In the genomic region with DNA sequence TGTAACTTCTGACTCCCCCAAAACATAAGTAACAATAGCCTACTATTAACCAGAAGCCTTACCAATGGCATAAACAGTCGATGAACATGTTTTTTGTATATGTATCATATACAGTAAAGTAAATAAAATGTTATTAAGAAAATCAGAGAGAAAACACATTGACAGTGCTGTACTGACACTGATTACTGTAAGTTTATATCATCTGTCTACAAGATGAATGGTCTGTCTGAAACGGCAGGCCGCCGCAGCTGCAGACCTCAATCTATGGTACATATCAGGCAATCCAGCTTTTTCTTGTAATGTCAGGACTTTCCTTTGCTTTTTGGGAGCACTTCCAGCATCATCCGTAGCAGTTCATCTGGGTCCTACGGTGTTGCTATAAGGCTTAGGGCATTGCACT, we compare ENCODE assay signal across 27 cellular contexts. TPM values are rescaled to one million over a fixed set of nuclear protein-coding genes. Genes with fewer than 3 reads are reported as not detected.
DNase-seq lines count a peak whose midpoint lies in the region; ATAC-seq, FAIRE-seq and TF ChIP-seq lines count a peak whose summit lies in the region.
"Had no signal": no experiment of that assay in that cellular context is flagged by ENCODE, and none has a peak within 500 bp of the region (broad histone marks: within the 10 kb centered on the region; RNA-seq: fewer than 3 reads in every experiment).

No MANE protein-coding gene starts in this region.

- H2AK5ac ChIP-seq in IMR-90 (ENCODE audit: low read depth, low read length): no peak overlapping the region

- H3K4ac ChIP-seq in IMR-90 (ENCODE audit: low read depth, low read length): no peak overlapping the region

- no peak overlapping the region for H4K5ac ChIP-seq in IMR-90 (ENCODE audit: low read depth, low read length)

- H3K9me1 ChIP-seq in IMR-90 (ENCODE audit: insufficient read depth, low read length): no peaks in the 10 kb centered on the region

- CTCF ChIA-PET in activated CD4-positive, alpha-beta T cell treated with anti-CD3 and anti-CD28 coated beads for 36 hours (lab: Charles Lee): interaction anchor here (0.6 kb wide), 1 partner anchor 648 kb away, joined by 3 read pairs; no protein-coding TSS in a partner anchor
- CTCF ChIA-PET in IMR-90 (lab: Yijun Ruan, JAX): interaction anchor here (1.2 kb wide), 1 partner anchor 15 kb away, joined by 3 read pairs; no protein-coding TSS in a partner anchor
- CTCF ChIA-PET in activated CD4-positive, alpha-beta memory T cell treated with anti-CD3 and anti-CD28 coated beads for 36 hours (lab: Charles Lee): no interaction called here

- in situ Hi-C loops in IMR-90 (cut with MboI; ENCODE audit: low sequenced_read_pairs): no loop called here

- H4K20me1 ChIP-seq in IMR-90 (ENCODE audit: insufficient read depth, low read length): no peaks in the 10 kb centered on the region
- H4K20me1 ChIP-seq: BLaER1 had no signal

- H3K4me1 ChIP-seq in IMR-90 (ENCODE audit: control insufficient read depth, insufficient read depth, low read length) (no peaks in the 10 kb centered on the region), kidney (ENCODE audit: control insufficient read depth in 1 of 2, insufficient read depth in 1 of 2, low read depth in 1 of 2, low read length in 2 of 2) (no peaks in the 10 kb centered on the region), spleen (peaks cover 0 to 20% (median 9%) of the 10 kb centered on the region in 6 donors)
- H3K4me1 ChIP-seq: BE2C had no signal

- H2BK15ac ChIP-seq in IMR-90 (ENCODE audit: low read depth, low read length): no peak overlapping the region

- peak overlapping the region; percentile 42 for H3K27ac Mint-ChIP-seq in activated CD4-positive, alpha-beta T cell treated with anti-CD3 and anti-CD28 coated beads for 36 hours
- H3K27ac Mint-ChIP-seq in activated CD4-positive, alpha-beta memory T cell treated with anti-CD3 and anti-CD28 coated beads for 36 hours: no peak overlapping the region
- H3K27ac Mint-ChIP-seq: CD4-positive, alpha-beta memory T cell; CD4-positive, CD25-positive, alpha-beta regulatory T cell; CD8-positive, alpha-beta memory T cell had no signal

- H3K4me1 Mint-ChIP-seq in activated CD4-positive, alpha-beta T cell treated with anti-CD3 and anti-CD28 coated beads for 36 hours: no peaks in the 10 kb centered on the region
- H3K4me1 Mint-ChIP-seq in activated CD4-positive, alpha-beta memory T cell treated with anti-CD3 and anti-CD28 coated beads for 36 hours (ENCODE audit: low read depth): peaks cover 8% of the 10 kb centered on the region
- H3K4me1 Mint-ChIP-seq: CD8-positive, alpha-beta memory T cell had no signal

- dilution Hi-C loops in IMR-90 (cut with HindIII; ENCODE audit: low sequenced_read_pairs, unreplicated experiment): no loop called here

- POLR2A ChIA-PET in activated CD4-positive, alpha-beta T cell treated with anti-CD3 and anti-CD28 coated beads for 36 hours (lab: Charles Lee): no interaction called here
- POLR2A ChIA-PET in IMR-90 (lab: Charles Lee; ENCODE audit: unreplicated experiment): no interaction called here
- POLR2A ChIA-PET in activated CD4-positive, alpha-beta memory T cell treated with anti-CD3 and anti-CD28 coated beads for 36 hours (lab: Charles Lee): no interaction called here

- H4K8ac ChIP-seq in IMR-90 (ENCODE audit: low read depth in 2 of 2, low read length in 2 of 2): no peak overlapping the region

- H3K4me3 Mint-ChIP-seq in activated CD4-positive, alpha-beta T cell treated with anti-CD3 and anti-CD28 coated beads for 36 hours: no peak overlapping the region
- no peak overlapping the region for H3K4me3 Mint-ChIP-seq in activated CD4-positive, alpha-beta memory T cell treated with anti-CD3 and anti-CD28 coated beads for 36 hours
- H3K4me3 Mint-ChIP-seq: CD14-positive monocyte; CD4-positive, alpha-beta memory T cell; CD4-positive, CD25-positive, alpha-beta regulatory T cell; CD8-positive, alpha-beta memory T cell had no signal

- H3K18ac ChIP-seq in IMR-90 (ENCODE audit: low read depth, low read length): no peak overlapping the region

- no peaks in the 10 kb centered on the region for H3K9me3 ChIP-seq in IMR-90 (ENCODE audit: control insufficient read depth, insufficient read depth, low read length)
- H3K9me3 ChIP-seq in kidney (ENCODE audit: control insufficient read depth in 1 of 2, low read length in 2 of 2): no peaks in the 10 kb centered on the region
- no peaks in the 10 kb centered on the region for H3K9me3 ChIP-seq in spleen
- H3K9me3 ChIP-seq: BE2C, BLaER1 had no signal

- FAIRE-seq in kidney (lab: Jason Lieb, UNC) (no peak), GM12892 (lab: Jason Lieb, UNC) (no peak)
- FAIRE-seq: GM12878, GM19239 had no signal

- H4K91ac ChIP-seq in IMR-90 (ENCODE audit: insufficient read depth, low read depth, low read length): no peak overlapping the region

- H3K4me2 ChIP-seq in IMR-90 (ENCODE audit: low read depth, low read length): no peak overlapping the region
- H3K4me2 ChIP-seq: BLaER1 had no signal

- no peak overlapping the region for H3K4me3 ChIP-seq in IMR-90 (ENCODE audit: insufficient read depth, low read depth, low read length)
- no peak overlapping the region for H3K4me3 ChIP-seq in kidney (ENCODE audit: low read length in 2 of 2)
- H3K4me3 ChIP-seq in spleen: no peak overlapping the region
- H3K4me3 ChIP-seq: BLaER1, GM12878 had no signal

- no peak for TF ChIP-seq RAD21 in IMR-90 (IDR thresholded peaks at IDR 0.05; ENCODE audit: low read length)

- H3K36me3 ChIP-seq in IMR-90 (ENCODE audit: control insufficient read depth, insufficient read depth, low read length) (no peaks in the 10 kb centered on the region), kidney (ENCODE audit: control insufficient read depth in 1 of 2, insufficient read depth in 2 of 2, low read length in 2 of 2) (no peaks in the 10 kb centered on the region), spleen (peaks cover 0 to 34% (median 0%) of the 10 kb centered on the region in 6 donors)
- H3K36me3 ChIP-seq: BE2C, BLaER1 had no signal

- intact Hi-C loops in activated CD4-positive, alpha-beta T cell treated with anti-CD3 and anti-CD28 coated beads for 36 hours (cut with DNase I, micrococcal nuclease): no loop called here
- intact Hi-C loops in IMR-90 (cut with micrococcal nuclease) (no loop called here), kidney (cut with DNase I) (no loop called here), spleen (cut with DNase I; ENCODE audit: low total_unique reads) (no loop called here)
- intact Hi-C loops in activated CD4-positive, alpha-beta memory T cell treated with anti-CD3 and anti-CD28 coated beads for 36 hours (cut with micrococcal nuclease): no loop called here

- H3K27me3 Mint-ChIP-seq in activated CD4-positive, alpha-beta T cell treated with anti-CD3 and anti-CD28 coated beads for 36 hours: no peaks in the 10 kb centered on the region
- H3K27me3 Mint-ChIP-seq in activated CD4-positive, alpha-beta memory T cell treated with anti-CD3 and anti-CD28 coated beads for 36 hours: no peaks in the 10 kb centered on the region
- H3K27me3 Mint-ChIP-seq: CD4-positive, alpha-beta memory T cell; CD4-positive, CD25-positive, alpha-beta regulatory T cell had no signal

- peaks cover 10% of the 10 kb centered on the region for H3K27me3 ChIP-seq in IMR-90 (ENCODE audit: control insufficient read depth, insufficient read depth, low read length)
- H3K27me3 ChIP-seq in spleen (replicated peaks in 1 of 7): peaks cover 0 to 12% (median 0%) of the 10 kb centered on the region in 7 donors
- H3K27me3 ChIP-seq: BE2C, BLaER1 had no signal

- no peak for DNase-seq in activated CD4-positive, alpha-beta T cell treated with anti-CD3 and anti-CD28 coated beads for 36 hours
- no peak for DNase-seq in activated CD4-positive, alpha-beta T cell treated with anti-CD3 and anti-CD28 coated beads for 48 hours
- no peak for DNase-seq in IMR-90
- peak; percentile 31 for DNase-seq in kidney
- peak; percentile 8 for DNase-seq in spleen
- no peak for DNase-seq in GM12892 (ENCODE audit: insufficient read length)
- no peak for DNase-seq in activated CD4-positive, alpha-beta memory T cell treated with anti-CD3 and anti-CD28 coated beads for 36 hours
- DNase-seq: 8988T; ACHN; BE2C; C1 segment of cervical spinal cord; CD4-positive, alpha-beta memory T cell; CD4-positive, CD25-positive, alpha-beta regulatory T cell; CD8-positive, alpha-beta memory T cell; COR-L47; DMS 273 treated with DMSO at 0.1 percent for 48 hours; DMS153; DMS53; DMS79; DND-41; EL; GDM1 had no signal

- no TSS peak for BruUV-seq in IMR-90 (replicated peaks; lab: Mats Ljungman, UMichigan)

- H3K23ac ChIP-seq in IMR-90 (ENCODE audit: low read depth, low read length): no peak overlapping the region

- H2BK5ac ChIP-seq in IMR-90 (ENCODE audit: low read depth, low read length, poor library complexity, severe bottlenecking): no peak overlapping the region

- no peak overlapping the region for H2BK20ac ChIP-seq in IMR-90 (ENCODE audit: low read depth, low read length)

- no peak overlapping the region for H2BK120ac ChIP-seq in IMR-90 (ENCODE audit: low read depth, low read length)

- no peaks in the 10 kb centered on the region for H3K79me1 ChIP-seq in IMR-90 (ENCODE audit: low read depth in 1 of 2, low read length in 2 of 2)

- no peak overlapping the region for H2AK9ac ChIP-seq in IMR-90 (replicated peaks; ENCODE audit: low read depth, low read length, poor library complexity)

- H3K14ac ChIP-seq in IMR-90 (replicated peaks; ENCODE audit: low read depth, low read length): no peak overlapping the region

- no peaks in the 10 kb centered on the region for H3K36me3 Mint-ChIP-seq in activated CD4-positive, alpha-beta T cell treated with anti-CD3 and anti-CD28 coated beads for 36 hours (ENCODE audit: low read depth)
- no peaks in the 10 kb centered on the region for H3K36me3 Mint-ChIP-seq in activated CD4-positive, alpha-beta memory T cell treated with anti-CD3 and anti-CD28 coated beads for 36 hours

- no CpG with 5 or more reads among the region's 6 CpGs for WGBS in IMR-90 (ENCODE audit: extremely low coverage in 2 of 2, insufficient read length in 1 of 2), 2 experiments
- WGBS in spleen, 5 donors: 82 to 92% (median 86%) methylated on average over 6 of the region's 6 CpGs

- TF ChIP-seq CTCF in IMR-90 (conservative IDR thresholded peaks at IDR 0.05; ENCODE audit: low read depth, low read length) (no peak), kidney (IDR thresholded peaks at IDR 0.05; ENCODE audit: borderline replicate concordance, extremely low read depth, insufficient read depth) (no peak), spleen (IDR thresholded peaks at IDR 0.05 in 8 of 11, conservative IDR thresholded peaks at IDR 0.05 in 3 of 11) (no peak)

- H3K27ac ChIP-seq in IMR-90 (ENCODE audit: insufficient read depth, low read length): no peak overlapping the region
- H3K27ac ChIP-seq in kidney (ENCODE audit: low read depth in 2 of 2, low read length in 2 of 2): no peak overlapping the region
- no peak overlapping the region for H3K27ac ChIP-seq in spleen
- H3K27ac ChIP-seq: BLaER1 had no signal

- no peak overlapping the region for H3K9ac ChIP-seq in IMR-90 (ENCODE audit: low read depth, low read length)
- H3K9ac ChIP-seq in kidney (ENCODE audit: low read length in 2 of 2): no peak overlapping the region
- H3K9ac ChIP-seq: BLaER1 had no signal

- ATAC-seq in activated CD4-positive, alpha-beta T cell treated with anti-CD3 and anti-CD28 coated beads for 36 hours: no peak
- ATAC-seq in IMR-90 (ENCODE audit: low read depth) (no peak), GM19467 (IDR thresholded peaks at IDR 0.05; ENCODE audit: unreplicated experiment) (no peak)
- ATAC-seq: GM12878 had no signal

- no peaks in the 10 kb centered on the region for H3K9me3 Mint-ChIP-seq in activated CD4-positive, alpha-beta T cell treated with anti-CD3 and anti-CD28 coated beads for 36 hours (ENCODE audit: low read depth)
- no peaks in the 10 kb centered on the region for H3K9me3 Mint-ChIP-seq in activated CD4-positive, alpha-beta memory T cell treated with anti-CD3 and anti-CD28 coated beads for 36 hours
- H3K9me3 Mint-ChIP-seq: CD4-positive, alpha-beta memory T cell; CD8-positive, alpha-beta memory T cell had no signal

- H2AFZ ChIP-seq in IMR-90 (replicated peaks; ENCODE audit: low read length, poor library complexity): peak overlapping the region; percentile 46

- TF ChIP-seq POLR2A in IMR-90 (IDR thresholded peaks at IDR 0.05; ENCODE audit: low read depth, low read length) (no peak), spleen (IDR thresholded peaks at IDR 0.05) (no peak), GM12892 (IDR thresholded peaks at IDR 0.05; ENCODE audit: low read depth, low read length) (no peak)

- no peak overlapping the region for H3K56ac ChIP-seq in IMR-90 (ENCODE audit: extremely low read depth, insufficient read depth, low read length)

RNA-seq across cellular contexts. Expression of gene RPH3AL, which starts 44.2 kb away (rescaled TPM):
- 1 to 10 TPM; 1.4 to 2.0 TPM for total RNA-seq in activated CD4-positive, alpha-beta T cell treated with anti-CD3 and anti-CD28 coated beads for 36 hours
- total RNA-seq in IMR-90 (2012; rRNA removed) (0.83 and 1.8 TPM in 2 replicates), kidney (55.9 TPM), spleen (100 to 1,000 TPM in 1 of 7 donors, 10 to 100 TPM in 6; 44.2 to 182 (median 58.6) TPM)
- polyA plus RNA-seq in IMR-90 (2012; rRNA removed) (1.5 and 2.5 TPM in 2 replicates), kidney (ENCODE audit: insufficient read depth, low read depth, low replicate concordance) (18.1 TPM), spleen (10 to 100 TPM in 1 of 3 donors, 1 to 10 TPM in 2; 4.8 to 27.1 (median 7.4) TPM)
- polyA plus RNA-seq in IMR-90 (2012; cell fraction: cytosol; rRNA removed): 2.3 and 3.8 TPM in 2 replicates
- 2.1 and 2.9 TPM in 2 replicates for polyA plus RNA-seq in IMR-90 (2012; cell fraction: nucleus; rRNA removed; ENCODE audit: low replicate concordance)
- polyA plus RNA-seq in GM12892 (2012; ENCODE audit: missing spikeins): not detected
- 1 to 10 TPM; 1.7 to 3.0 TPM for total RNA-seq in activated CD4-positive, alpha-beta memory T cell treated with anti-CD3 and anti-CD28 coated beads for 36 hours

RNA-seq across cellular contexts. Expression of gene RFLNB, which starts 49.0 kb away (rescaled TPM):
- total RNA-seq in activated CD4-positive, alpha-beta T cell treated with anti-CD3 and anti-CD28 coated beads for 36 hours: 10 to 100 TPM; 31.0 to 31.8 TPM
- total RNA-seq in IMR-90 (2012; rRNA removed) (35.7 and 48.6 TPM in 2 replicates), kidney (13.5 TPM), spleen (10 to 100 TPM; 19.5 to 47.1 (median 29.6) TPM)
- polyA plus RNA-seq in IMR-90 (2012; rRNA removed) (21.3 and 24.1 TPM in 2 replicates), kidney (ENCODE audit: insufficient read depth, low read depth, low replicate concordance) (7.9 TPM), spleen (10 to 100 TPM in 1 of 3 donors, 1 to 10 TPM in 2; 3.0 to 11.8 (median 4.1) TPM)
- 11.5 and 17.4 TPM in 2 replicates for polyA plus RNA-seq in IMR-90 (2012; cell fraction: cytosol; rRNA removed)
- polyA plus RNA-seq in IMR-90 (2012; cell fraction: nucleus; rRNA removed; ENCODE audit: low replicate concordance): 8.3 and 9.7 TPM in 2 replicates
- polyA plus RNA-seq in GM12892 (2012; ENCODE audit: missing spikeins): 3.9 TPM
- total RNA-seq in activated CD4-positive, alpha-beta memory T cell treated with anti-CD3 and anti-CD28 coated beads for 36 hours: 10 to 100 TPM; 49.0 to 49.1 TPM

Comparison
In these comparisons a context has a peak if more than half of its experiments do, and no peak if none do; other contexts are left out.
1. DNase-seq: peak in kidney (single experiment) and spleen (single experiment); none in activated CD4-positive, alpha-beta T cell treated with anti-CD3 and anti-CD28 coated beads for 36 hours (single experiment), activated CD4-positive, alpha-beta T cell treated with anti-CD3 and anti-CD28 coated beads for 48 hours (single experiment), IMR-90 (single experiment), GM12892 (single experiment) and activated CD4-positive, alpha-beta memory T cell treated with anti-CD3 and anti-CD28 coated beads for 36 hours (single experiment).
2. RNA of gene RPH3AL, which starts 44.2 kb away (total RNA-seq): 44.2 to 182 TPM in spleen and 55.9 TPM in kidney (single experiment); 1.7 to 3.0 TPM in activated CD4-positive, alpha-beta memory T cell treated with anti-CD3 and anti-CD28 coated beads for 36 hours, 1.4 to 2.0 TPM in activated CD4-positive, alpha-beta T cell treated with anti-CD3 and anti-CD28 coated beads for 36 hours and 0.83 to 1.8 TPM in IMR-90; every median in the first group is over 10 times any median in the second.